Comparison of ENCODE assay signal across 9 cellular contexts in the genomic region with DNA sequence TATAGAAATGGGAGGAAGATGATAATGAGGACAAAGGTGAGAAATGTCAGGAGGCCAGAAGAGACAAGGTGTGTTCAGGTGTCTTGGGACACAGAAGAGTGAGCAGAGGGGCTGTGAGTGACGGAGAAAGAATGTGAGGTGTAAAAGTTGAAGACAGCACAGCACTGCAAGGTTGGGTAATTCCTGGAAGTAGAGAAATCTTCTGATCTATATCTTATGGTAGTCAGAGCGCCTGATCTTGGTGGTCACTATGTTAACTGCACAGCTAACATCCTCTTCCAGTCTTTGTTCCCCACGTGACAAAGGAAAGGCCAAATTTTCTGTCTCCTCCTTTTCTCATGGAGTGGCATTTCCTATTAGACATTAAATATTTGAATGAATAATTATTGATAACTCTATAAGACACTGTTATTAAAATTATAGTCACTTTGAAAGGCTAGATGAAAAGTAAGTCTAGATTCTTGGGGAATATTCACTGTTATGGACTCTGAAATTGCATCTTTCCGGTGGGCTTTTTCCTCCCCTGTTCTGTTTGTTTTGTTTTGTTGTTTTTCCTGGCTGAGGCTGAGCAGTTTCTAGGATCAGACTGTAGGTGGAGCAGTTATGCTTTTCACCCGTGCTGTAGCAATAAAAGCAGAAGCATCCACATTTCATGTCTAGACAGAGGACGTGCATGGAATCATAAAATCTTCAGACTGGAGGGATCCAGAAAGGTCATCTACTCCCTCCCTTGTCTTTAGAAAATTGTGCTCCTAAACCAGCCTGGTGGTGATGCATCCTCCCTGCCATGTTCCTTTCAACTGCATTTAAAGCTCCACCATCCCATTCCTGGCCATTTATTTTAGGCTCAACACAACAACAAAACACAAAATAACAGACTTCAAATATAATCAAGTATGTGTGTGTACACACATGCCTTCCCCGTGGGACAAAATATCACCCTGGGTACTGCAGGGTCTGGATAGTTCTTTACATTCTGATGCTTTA. TPM values are rescaled to one million over a fixed set of nuclear protein-coding genes. Genes with fewer than 3 reads are reported as not detected.
DNase-seq lines count a peak whose midpoint lies in the region; FAIRE-seq and TF ChIP-seq lines count a peak whose summit lies in the region.
"Had no signal": no experiment of that assay in that cellular context is flagged by ENCODE, and none has a peak within 500 bp of the region (broad histone marks: within the 10 kb centered on the region; RNA-seq: fewer than 3 reads in every experiment).

No MANE protein-coding gene starts in this region.

- peaks cover 6% of the 10 kb centered on the region; the same call in 1 of the 2 replicates for H3K4me1 Mint-ChIP-seq in HFFc6 (ENCODE audit: low read depth)

- H3K4me3 ChIP-seq in small intestine (ENCODE audit: low read depth in 1 of 2, low read length in 2 of 2) = no peak overlapping the region

- no peaks in the 10 kb centered on the region for H3K36me3 ChIP-seq in small intestine (ENCODE audit: control insufficient read depth in 2 of 2, insufficient read depth in 2 of 2, low read length in 2 of 2)

- WGBS in small intestine, 3 donors = 18 to 23% (median 22%) methylated on average over 7 of the region's 7 CpGs

- H3K36me3 Mint-ChIP-seq in HFFc6 (ENCODE audit: low read depth) = no peaks in the 10 kb centered on the region
- H3K36me3 Mint-ChIP-seq: activated naive CD4-positive, alpha-beta T cell treated with anti-CD3 and anti-CD28 coated beads, Interleukin-2, amount 50 U/mL, for 24 hours had no signal

- no peaks in the 10 kb centered on the region for H3K9me3 ChIP-seq in small intestine (ENCODE audit: control insufficient read depth, low read depth)

- no peak for FAIRE-seq in small intestine (lab: Jason Lieb, UNC)

- DNase-seq in NCI-H82 (lab: John Stamatoyannopoulos, UW) (peak; percentile 56), NCI-H82 treated with DMSO at 0.1 percent for 48 hours (lab: John Stamatoyannopoulos, UW; ENCODE audit: unreplicated experiment) (no peak), HFFc6 (peak; percentile 50), NCI-H748 (lab: John Stamatoyannopoulos, UW; ENCODE audit: unreplicated experiment) (peak; percentile 61), astrocyte of the hippocampus (ENCODE audit: low read depth, low spot score) (peak; percentile 85), hippocampal formation (lab: John Stamatoyannopoulos, UW) (peak; percentile 41 to 82), small intestine (peak; percentile 55), NCI-H510A (lab: John Stamatoyannopoulos, UW) (no peak)

- H3K4me3 Mint-ChIP-seq in HFFc6 = no peak overlapping the region
- H3K4me3 Mint-ChIP-seq: activated naive CD4-positive, alpha-beta T cell treated with anti-CD3 and anti-CD28 coated beads, Interleukin-2, amount 50 U/mL, for 24 hours had no signal

- no peak overlapping the region for H3K27ac Mint-ChIP-seq in HFFc6
- H3K27ac Mint-ChIP-seq: activated naive CD4-positive, alpha-beta T cell treated with anti-CD3 and anti-CD28 coated beads, Interleukin-2, amount 50 U/mL, for 24 hours had no signal

- H3K27ac ChIP-seq in small intestine (ENCODE audit: low read depth in 1 of 2, low read length in 1 of 2) = no peak overlapping the region

- no peaks in the 10 kb centered on the region for H3K27me3 ChIP-seq in small intestine (ENCODE audit: control insufficient read depth in 2 of 2, insufficient read depth in 2 of 2, low read length in 2 of 2)

- H3K27me3 Mint-ChIP-seq in HFFc6 (ENCODE audit: insufficient read depth) = peaks cover 12% of the 10 kb centered on the region
- H3K27me3 Mint-ChIP-seq: activated naive CD4-positive, alpha-beta T cell treated with anti-CD3 and anti-CD28 coated beads, Interleukin-2, amount 50 U/mL, for 24 hours had no signal

- no peaks in the 10 kb centered on the region for H3K4me1 ChIP-seq in small intestine (ENCODE audit: control insufficient read depth in 2 of 2, insufficient read depth in 1 of 2, low read depth in 1 of 2, low read length in 1 of 2)

- peak; percentile 85 for TF ChIP-seq CTCF in HFFc6 (IDR thresholded peaks at IDR 0.05)

- H3K9me3 Mint-ChIP-seq in HFFc6 = no peaks in the 10 kb centered on the region
- H3K9me3 Mint-ChIP-seq: activated naive CD4-positive, alpha-beta T cell treated with anti-CD3 and anti-CD28 coated beads, Interleukin-2, amount 50 U/mL, for 24 hours had no signal

RNA-seq across cellular contexts. Expression of a gene that starts 26.6 kb away (rescaled TPM):
- total RNA-seq in HFFc6 (2021; fragmentation: NEBNext Ultra II Directional; extraction: Animal tissue kit (Norgen Biotek cat#: 25700)) = 10 to 100 TPM; 17.8 to 24.9 (median 22.8) TPM
- polyA plus RNA-seq in small intestine = 10 to 100 TPM; 17.8 to 29.0 (median 23.7) TPM

Comparison
In these comparisons a context has a peak if more than half of its experiments do, and no peak if none do; other contexts are left out.
1. DNase-seq: peak in NCI-H82 (single experiment), HFFc6 (single experiment), NCI-H748 (single experiment), astrocyte of the hippocampus (single experiment), hippocampal formation (2 of 2) and small intestine (single experiment); none in NCI-H82 treated with DMSO at 0.1 percent for 48 hours (single experiment) and NCI-H510A (single experiment).